1 cellular context compared by ENCODE assay signal in genomic region chr6:46894429-46894828, GRCh38.
TF ChIP-seq lines count a peak whose summit lies in the region.

No MANE protein-coding gene starts in this region.

TF ChIP-seq in HepG2, 621 proteins besides CTCF, POLR2A, EP300 and RAD21 (continued from another document):
- no peak for TF ChIP-seq ZNF546 (CRISPR knock-in tag; conservative IDR thresholded peaks at IDR 0.05)
